ENCODE assay signal across 1 cellular context in genomic region chr4:130071746-130072145, GRCh38.
TF ChIP-seq lines count a peak whose summit lies in the region.

No MANE protein-coding gene starts in this region.

TF ChIP-seq in H1, 55 proteins besides CTCF, POLR2A, EP300 and RAD21:
- TF ChIP-seq BACH1 (IDR thresholded peaks at IDR 0.05; ENCODE audit: low read length) (no peak), POU5F1 (IDR thresholded peaks at IDR 0.05; ENCODE audit: low read depth, low read length) (no peak), MAFK (IDR thresholded peaks at IDR 0.05; ENCODE audit: low read depth, low read length) (no peak), E2F6 (IDR thresholded peaks at IDR 0.05) (no peak), SP1 (IDR thresholded peaks at IDR 0.05; ENCODE audit: low read depth, low read length) (no peak)
TF ChIP-seq in H1: peak in this region for 0.
